Comparison of ENCODE assay signal across 8 cellular contexts in genomic region chr4:36590343-36590742, GRCh38.
"Had no signal": no experiment of that assay in that cellular context is flagged by ENCODE, and none has a peak within 500 bp of the region (broad histone marks: within the 10 kb centered on the region; RNA-seq: fewer than 3 reads in every experiment).

No MANE protein-coding gene starts in this region.

- FAIRE-seq: G401.6, GM12878, GM12891, GM12892, GM18507, GM19239 had no signal

- H3K4me3 ChIP-seq: GM12878 had no signal

- ATAC-seq: GM12878 had no signal

- DNase-seq: GDM1, GF-D8 had no signal
